In the genomic region with DNA sequence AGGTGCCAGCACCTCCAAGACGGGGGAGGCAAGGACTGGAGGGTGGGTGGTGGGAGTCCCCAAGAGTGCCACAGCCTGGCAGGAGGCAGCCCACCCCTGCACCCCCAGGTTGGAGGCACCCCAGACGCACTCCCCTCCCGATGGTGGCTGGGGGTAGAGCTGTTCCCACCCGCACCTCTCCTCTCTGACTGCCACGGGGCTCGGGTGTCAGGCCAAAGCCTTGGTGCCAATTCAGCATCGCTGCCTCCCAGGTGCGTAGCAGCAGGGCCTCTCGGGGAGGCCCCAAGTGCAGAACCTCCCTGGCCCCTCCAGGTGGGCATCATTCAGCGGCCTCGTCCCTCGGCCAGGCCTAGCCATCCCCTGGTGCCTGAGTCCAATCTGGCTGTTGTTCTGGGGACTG, we compare ENCODE assay signal across 32 cellular contexts.
"Had no signal": no experiment of that assay in that cellular context is flagged by ENCODE, and none has a peak within 500 bp of the region (broad histone marks: within the 10 kb centered on the region; RNA-seq: fewer than 3 reads in every experiment).

No MANE protein-coding gene starts in this region.

- H3K27ac ChIP-seq: KMS-11 had no signal

- H3K4me3 ChIP-seq: MG63 had no signal

- H3K9ac ChIP-seq: KMS-11 had no signal

- H3K9me3 ChIP-seq: MG63 had no signal

- DNase-seq: Karpas-422, Kasumi-1, MM.1S, MV-4-11, NCI-H1048, NCI-H1092, NCI-H1105, NCI-H1105 treated with DMSO at 0.1 percent for 48 hours, NCI-H1417 treated with DMSO at 0.1 percent for 48 hours, NCI-H1436, NCI-H1436 treated with DMSO at 0.1 percent for 48 hours, NCI-H146, NCI-H1694, NCI-H1694 treated with DMSO at 0.1 percent for 48 hours, NCI-H187, NCI-H187 treated with DMSO at 0.1 percent for 48 hours, NCI-H1930, NCI-H2029, NCI-H2029 treated with DMSO at 0.1 percent for 48 hours, NCI-H2081, NCI-H2081 treated with DMSO at 0.1 percent for 48 hours, NCI-H2107, NCI-H2171, NCI-H2171 treated with DMSO at 0.1 percent for 48 hours, NCI-H2227 treated with DMSO at 0.1 percent for 48 hours, NCI-H446, NCI-H446 treated with DMSO at 0.1 percent for 48 hours, NCI-H510A, NCI-H510A treated with DMSO at 0.1 percent for 48 hours, NCI-H524 had no signal

- H3K36me3 ChIP-seq: MG63 had no signal

- H3K4me2 ChIP-seq: KMS-11 had no signal
